23 cellular contexts compared by ENCODE assay signal in genomic region chr10:962342-962741, GRCh38. TPM values are rescaled to one million over a fixed set of nuclear protein-coding genes. Genes with fewer than 3 reads are reported as not detected.
DNase-seq lines count a peak whose midpoint lies in the region; ATAC-seq, FAIRE-seq and TF ChIP-seq lines count a peak whose summit lies in the region.
"Had no signal": no experiment of that assay in that cellular context is flagged by ENCODE, and none has a peak within 500 bp of the region (broad histone marks: within the 10 kb centered on the region; RNA-seq: fewer than 3 reads in every experiment).

No MANE protein-coding gene starts in this region.

- H2AFZ ChIP-seq in IMR-90 (replicated peaks; ENCODE audit: low read length, poor library complexity) (no peak overlapping the region), K562 (ENCODE audit: low read depth, low read length) (no peak overlapping the region)

- TF ChIP-seq POLR2A in IMR-90 (IDR thresholded peaks at IDR 0.05; ENCODE audit: low read depth, low read length): no peak
- no peak for TF ChIP-seq POLR2A in K562 (conservative IDR thresholded peaks at IDR 0.05)
- TF ChIP-seq POLR2A in vagina (IDR thresholded peaks at IDR 0.05): no peak

- no peaks in the 10 kb centered on the region for H3K9me1 ChIP-seq in IMR-90 (ENCODE audit: insufficient read depth, low read length)
- no peaks in the 10 kb centered on the region for H3K9me1 ChIP-seq in K562 (ENCODE audit: control insufficient read depth, insufficient read depth, low read length)

- H2AK5ac ChIP-seq in IMR-90 (ENCODE audit: low read depth, low read length): no peak overlapping the region

- H3K4me3 ChIP-seq in IMR-90 (ENCODE audit: insufficient read depth, low read depth, low read length) (no peak overlapping the region), K562 (no peak overlapping the region), ascending aorta (no peak overlapping the region), heart right ventricle (no peak overlapping the region), vagina (no peak overlapping the region)
- H3K4me3 ChIP-seq: A549; BLaER1 treated with 17β-estradiol and CSF1 and Interleukin-3, amounts not matched to agents 10 nM and 100 nM had no signal

- no peaks in the 10 kb centered on the region for H3K36me3 ChIP-seq in IMR-90 (ENCODE audit: control insufficient read depth, insufficient read depth, low read length)
- no peaks in the 10 kb centered on the region for H3K36me3 ChIP-seq in K562 (ENCODE audit: control insufficient read depth, insufficient read depth, low read length)
- H3K36me3 ChIP-seq in ascending aorta: no peaks in the 10 kb centered on the region
- H3K36me3 ChIP-seq in heart right ventricle: no peaks in the 10 kb centered on the region
- no peaks in the 10 kb centered on the region for H3K36me3 ChIP-seq in vagina
- H3K36me3 ChIP-seq: BLaER1 treated with 17β-estradiol and CSF1 and Interleukin-3, amounts not matched to agents 10 nM and 100 nM had no signal

- H4K20me1 ChIP-seq in IMR-90 (ENCODE audit: insufficient read depth, low read length): no peaks in the 10 kb centered on the region; the same call in 1 of the 2 replicates
- no peaks in the 10 kb centered on the region for H4K20me1 ChIP-seq in K562 (replicated peaks; ENCODE audit: control insufficient read depth, insufficient read depth, low read length)
- H4K20me1 ChIP-seq: BLaER1 treated with 17β-estradiol and CSF1 and Interleukin-3, amounts not matched to agents 10 nM and 100 nM had no signal

- dilution Hi-C loops in IMR-90 (cut with HindIII; ENCODE audit: low sequenced_read_pairs, unreplicated experiment): no loop called here

- no peak overlapping the region for H3K14ac ChIP-seq in IMR-90 (replicated peaks; ENCODE audit: low read depth, low read length)

- H3K56ac ChIP-seq in IMR-90 (ENCODE audit: extremely low read depth, insufficient read depth, low read length): no peak overlapping the region

- H3K4ac ChIP-seq in IMR-90 (ENCODE audit: low read depth, low read length): no peak overlapping the region

- H3K4me2 ChIP-seq in IMR-90 (ENCODE audit: low read depth, low read length) (no peak overlapping the region), K562 (ENCODE audit: insufficient read depth, low read length) (no peak overlapping the region)
- H3K4me2 ChIP-seq: A549; BLaER1 treated with 17β-estradiol and CSF1 and Interleukin-3, amounts not matched to agents 10 nM and 100 nM had no signal

- no peak overlapping the region for H2BK15ac ChIP-seq in IMR-90 (ENCODE audit: low read depth, low read length)

- no CpG with 5 or more reads among the region's 3 CpGs for WGBS in IMR-90 (ENCODE audit: extremely low coverage in 2 of 2, insufficient read length in 1 of 2), 2 experiments
- 63% methylated on average over 3 of the region's 3 CpGs for WGBS in K562 (ENCODE audit: insufficient coverage, low coverage, missing lambda C conversion rate)
- 89 to 94% methylated on average over 3 of the region's 3 CpGs for WGBS in heart right ventricle, 2 donors

- H2AK9ac ChIP-seq in IMR-90 (replicated peaks; ENCODE audit: low read depth, low read length, poor library complexity): no peak overlapping the region

- POLR2A ChIA-PET in IMR-90 (lab: Charles Lee; ENCODE audit: unreplicated experiment) (interaction anchor here (0.5 kb wide), 1 partner anchor 51 kb away, joined by 5 read pairs; no protein-coding TSS in a partner anchor), K562 (lab: Yijun Ruan, JAX) (interaction anchor here (1.2 kb wide), 2 partner anchors 11 to 27 kb away, joined by 3 to 4 read pairs; no protein-coding TSS in a partner anchor)

- no peaks in the 10 kb centered on the region for H3K4me1 ChIP-seq in IMR-90 (ENCODE audit: control insufficient read depth, insufficient read depth, low read length)
- H3K4me1 ChIP-seq in K562 (replicated peaks in 1 of 2; ENCODE audit: control insufficient read depth in 2 of 2, insufficient read depth in 2 of 2, low read length in 2 of 2): peaks cover 0 to 8% of the 10 kb centered on the region in 2 experiments; a peak in 3 of 5 replicates
- no peaks in the 10 kb centered on the region for H3K4me1 ChIP-seq in ascending aorta
- no peaks in the 10 kb centered on the region for H3K4me1 ChIP-seq in heart right ventricle
- H3K4me1 ChIP-seq in vagina: no peaks in the 10 kb centered on the region
- H3K4me1 ChIP-seq: A549; BLaER1 treated with 17β-estradiol and CSF1 and Interleukin-3, amounts not matched to agents 10 nM and 100 nM; Caco-2 had no signal

- no peak overlapping the region for H3K9ac ChIP-seq in IMR-90 (ENCODE audit: low read depth, low read length)
- H3K9ac ChIP-seq in K562 (ENCODE audit: insufficient read depth in 1 of 2, low read depth in 2 of 2, low read length in 2 of 2): no peak overlapping the region
- H3K9ac ChIP-seq: BLaER1 treated with 17β-estradiol and CSF1 and Interleukin-3, amounts not matched to agents 10 nM and 100 nM had no signal

- no peak overlapping the region for H4K8ac ChIP-seq in IMR-90 (ENCODE audit: low read depth in 2 of 2, low read length in 2 of 2)

- CTCF ChIA-PET in IMR-90 (lab: Yijun Ruan, JAX): no interaction called here
- CTCF ChIA-PET in K562 (lab: Yijun Ruan, JAX; ENCODE audit: low intra/inter-chr PET ratio): no interaction called here

- DNase-seq in activated effector memory CD4-positive, alpha-beta T cell treated with anti-CD3 and anti-CD28 coated beads, Interleukin-2, amount 50 U/mL, for 16 hours: peak; percentile 1
- no peak for DNase-seq in activated effector memory CD4-positive, alpha-beta T cell treated with Interleukin-2 at 50 U/mL for 16 hours
- DNase-seq in IMR-90 (no peak), K562 (ENCODE audit: extremely low read depth in 1 of 4, low spot score in 3 of 4) (no peak), ascending aorta (ENCODE audit: low spot score in 2 of 2) (no peak), heart right ventricle (no peak), vagina (ENCODE audit: extremely low spot score in 2 of 2) (no peak)
- DNase-seq: AML-193; Caco-2; Calu3; CD4-positive, alpha-beta T cell; CD8-positive, alpha-beta T cell; DMS79 treated with DMSO at 0.1 percent for 48 hours; GF-D8 had no signal

- H3K9me3 ChIP-seq in IMR-90 (ENCODE audit: control insufficient read depth, insufficient read depth, low read length) (no peaks in the 10 kb centered on the region), K562 (replicated peaks; ENCODE audit: control insufficient read depth, insufficient read depth, low read depth, low read length) (no peaks in the 10 kb centered on the region), ascending aorta (no peaks in the 10 kb centered on the region), heart right ventricle (no peaks in the 10 kb centered on the region), vagina (no peaks in the 10 kb centered on the region)
- H3K9me3 ChIP-seq: A549; BLaER1 treated with 17β-estradiol and CSF1 and Interleukin-3, amounts not matched to agents 10 nM and 100 nM; Caco-2 had no signal

- TF ChIP-seq CTCF in IMR-90 (conservative IDR thresholded peaks at IDR 0.05; ENCODE audit: low read depth, low read length): no peak
- TF ChIP-seq CTCF in K562 (IDR thresholded peaks at IDR 0.05 in 2 of 3, conservative IDR thresholded peaks at IDR 0.05 in 1 of 3; ENCODE audit: insufficient read depth in 2 of 3, low read depth in 1 of 3, low read length in 3 of 3): no peak
- TF ChIP-seq CTCF in ascending aorta (IDR thresholded peaks at IDR 0.05): no peak
- no peak for TF ChIP-seq CTCF in heart right ventricle (IDR thresholded peaks at IDR 0.05)
- TF ChIP-seq CTCF in vagina (IDR thresholded peaks at IDR 0.05): no peak

- H3K23ac ChIP-seq in IMR-90 (ENCODE audit: low read depth, low read length): no peak overlapping the region

- no peak for ATAC-seq in IMR-90 (ENCODE audit: low read depth)
- ATAC-seq in K562: no peak
- peak; percentile 93 for ATAC-seq in esophagus mucosa
- ATAC-seq in heart right ventricle: no peak
- ATAC-seq: A549; CD8-positive, alpha-beta T cell had no signal

- H3K79me2 ChIP-seq in K562 (ENCODE audit: control insufficient read depth, insufficient read depth, low read length): no peaks in the 10 kb centered on the region

- BruUV-seq in IMR-90 (replicated peaks; lab: Mats Ljungman, UMichigan): no TSS peak
- BruUV-seq in K562 (replicated peaks; lab: Mats Ljungman, UMichigan): no TSS peak

- FAIRE-seq in K562 (lab: Jason Lieb, UNC): peak; percentile 11
- FAIRE-seq: A549, D721Med, G401.6, GM12891, GM19239 had no signal

- H3K18ac ChIP-seq in IMR-90 (ENCODE audit: low read depth, low read length): no peak overlapping the region

- no peak overlapping the region for H2BK20ac ChIP-seq in IMR-90 (ENCODE audit: low read depth, low read length)

- intact Hi-C loops in IMR-90 (cut with micrococcal nuclease) (no loop called here), K562 (cut with micrococcal nuclease) (no loop called here), ascending aorta (cut with DNase I) (no loop called here), heart right ventricle (cut with DNase I) (no loop called here), vagina (cut with DNase I) (no loop called here)

- peaks cover 16% of the 10 kb centered on the region for H3K27me3 ChIP-seq in IMR-90 (ENCODE audit: control insufficient read depth, insufficient read depth, low read length)
- H3K27me3 ChIP-seq in K562 (ENCODE audit: control insufficient read depth in 2 of 2, insufficient read depth in 2 of 2, low read length in 2 of 2): peaks cover 29 to 42% of the 10 kb centered on the region in 2 experiments; a peak in 4 of 5 replicates
- no peaks in the 10 kb centered on the region for H3K27me3 ChIP-seq in ascending aorta
- H3K27me3 ChIP-seq in heart right ventricle: peaks cover 0 to 5% (median 0%) of the 10 kb centered on the region in 7 donors
- H3K27me3 ChIP-seq in vagina: no peaks in the 10 kb centered on the region
- H3K27me3 ChIP-seq: BLaER1 treated with 17β-estradiol and CSF1 and Interleukin-3, amounts not matched to agents 10 nM and 100 nM had no signal

- H3K27ac ChIP-seq in IMR-90 (ENCODE audit: insufficient read depth, low read length) (no peak overlapping the region), K562 (ENCODE audit: extremely low read depth, low read depth, low read length) (no peak overlapping the region), ascending aorta (no peak overlapping the region), heart right ventricle (no peak overlapping the region), vagina (no peak overlapping the region)
- H3K27ac ChIP-seq: 22Rv1; A549; BLaER1 treated with 17β-estradiol and CSF1 and Interleukin-3, amounts not matched to agents 10 nM and 100 nM; C4-2B had no signal

- TF ChIP-seq EP300 in K562 (IDR thresholded peaks at IDR 0.05; ENCODE audit: low read length): no peak

- in situ Hi-C loops in IMR-90 (cut with MboI; ENCODE audit: low sequenced_read_pairs): no loop called here
- in situ Hi-C loops in K562 (cut with MboI): no loop called here

- H4K91ac ChIP-seq in IMR-90 (ENCODE audit: insufficient read depth, low read depth, low read length): no peak overlapping the region

- H3K79me1 ChIP-seq in IMR-90 (ENCODE audit: low read depth in 1 of 2, low read length in 2 of 2): no peaks in the 10 kb centered on the region

- TF ChIP-seq RAD21 in IMR-90 (IDR thresholded peaks at IDR 0.05; ENCODE audit: low read length) (no peak), K562 (CRISPR knock-in tag; conservative IDR thresholded peaks at IDR 0.05 in 1 of 2, IDR thresholded peaks at IDR 0.05 in 1 of 2) (no peak)

- H2BK5ac ChIP-seq in IMR-90 (ENCODE audit: low read depth, low read length, poor library complexity, severe bottlenecking): no peak overlapping the region

- no peak overlapping the region for H2BK120ac ChIP-seq in IMR-90 (ENCODE audit: low read depth, low read length)

- H4K5ac ChIP-seq in IMR-90 (ENCODE audit: low read depth, low read length): no peak overlapping the region

RNA-seq across cellular contexts. Expression of gene GTPBP4, which starts 25.9 kb away (rescaled TPM):
- total RNA-seq in IMR-90 (2012; rRNA removed) (46.2 and 71.7 TPM in 2 replicates), K562 (2014; rRNA removed) (139 and 155 TPM in 2 replicates), K562 (2014; rRNA removed; fragmentation: Illumina TruSeq; extraction: Trizol) (147 and 176 TPM in 2 replicates), K562 (2015; rRNA removed; fragmentation: Illumina TruSeq; extraction: Trizol) (119 and 121 TPM in 2 replicates), K562 (2021) (113 and 128 TPM in 2 replicates), esophagus mucosa (29.6 TPM), ascending aorta (9.0 TPM), heart right ventricle (10 to 100 TPM; 25.0 to 41.4 (median 29.4) TPM), vagina (24.8 TPM)
- polyA plus RNA-seq in IMR-90 (2012; rRNA removed) (43.6 and 48.6 TPM in 2 replicates), K562 (2011; rRNA removed) (63.2 and 79.0 TPM in 2 replicates), K562 (2014; fragmentation: Illumina TruSeq; extraction: Trizol) (102 and 118 TPM in 2 replicates), K562 (2014; fragmentation: Nextera tagmentation; extraction: Ambion mirVana) (100 to 1,000 TPM in 1 of 2 experiments, 10 to 100 TPM in 1; 88.2 to 128 TPM), K562 (2014; rRNA removed) (135 TPM in 2 replicates), heart right ventricle (10 to 100 TPM; 13.0 to 44.9 TPM)
- polyA plus RNA-seq in IMR-90 (2012; cell fraction: cytosol; rRNA removed): 5.5 and 7.8 TPM in 2 replicates
- 22.2 and 87.5 TPM in 2 replicates for polyA plus RNA-seq in IMR-90 (2012; cell fraction: nucleus; rRNA removed; ENCODE audit: low replicate concordance)
- total RNA-seq in K562 (2011; cell fraction: chromatin; rRNA removed; ENCODE audit: low replicate concordance): 152 and 161 TPM in 2 replicates
- 89.4 and 92.6 TPM in 2 replicates for total RNA-seq in K562 (2011; cell fraction: nucleolus; rRNA removed)
- 101 and 119 TPM in 2 replicates for total RNA-seq in K562 (2011; cell fraction: nucleoplasm; rRNA removed)
- polyA plus RNA-seq in K562 (2011; cell fraction: cytosol; rRNA removed): 23.3 and 31.7 TPM in 2 replicates
- 66.4 and 72.5 TPM in 2 replicates for polyA plus RNA-seq in K562 (2011; cell fraction: nucleus; rRNA removed)
- 54.3 and 75.5 TPM in 2 replicates for polyA plus RNA-seq in K562 (2012)
- polyA minus RNA-seq in K562 (2011; rRNA and poly(A)+ RNA removed): 51.2 and 60.2 TPM in 2 replicates
- 24.7 and 30.6 TPM in 2 replicates for polyA minus RNA-seq in K562 (2011; cell fraction: cytosol; rRNA and poly(A)+ RNA removed)
- 42.3 and 61.3 TPM in 2 replicates for polyA minus RNA-seq in K562 (2011; cell fraction: nucleus; rRNA and poly(A)+ RNA removed)

RNA-seq across cellular contexts. Expression of gene LARP4B, which starts 30.8 kb away (rescaled TPM):
- total RNA-seq in IMR-90 (2012; rRNA removed) (25.5 and 30.8 TPM in 2 replicates), K562 (2014; rRNA removed) (48.4 and 61.7 TPM in 2 replicates), K562 (2014; rRNA removed; fragmentation: Illumina TruSeq; extraction: Trizol) (28.3 and 28.6 TPM in 2 replicates), K562 (2015; rRNA removed; fragmentation: Illumina TruSeq; extraction: Trizol) (37.3 and 39.0 TPM in 2 replicates), K562 (2021) (128 and 130 TPM in 2 replicates), esophagus mucosa (78.9 TPM), ascending aorta (31.6 TPM), heart right ventricle (10 to 100 TPM; 58.7 to 82.6 (median 65.8) TPM), vagina (78.3 TPM)
- polyA plus RNA-seq in IMR-90 (2012; rRNA removed) (22.1 and 24.3 TPM in 2 replicates), K562 (2011; rRNA removed) (63.1 and 64.1 TPM in 2 replicates), K562 (2014; fragmentation: Illumina TruSeq; extraction: Trizol) (38.5 and 44.0 TPM in 2 replicates), K562 (2014; fragmentation: Nextera tagmentation; extraction: Ambion mirVana) (10 to 100 TPM; 11.8 to 21.0 TPM), K562 (2014; rRNA removed) (42.6 and 46.6 TPM in 2 replicates), heart right ventricle (10 to 100 TPM; 10.6 to 39.1 TPM)
- 12.8 and 14.9 TPM in 2 replicates for polyA plus RNA-seq in IMR-90 (2012; cell fraction: cytosol; rRNA removed)
- 41.4 and 70.6 TPM in 2 replicates for polyA plus RNA-seq in IMR-90 (2012; cell fraction: nucleus; rRNA removed; ENCODE audit: low replicate concordance)
- 210 and 214 TPM in 2 replicates for total RNA-seq in K562 (2011; cell fraction: chromatin; rRNA removed; ENCODE audit: low replicate concordance)
- total RNA-seq in K562 (2011; cell fraction: nucleolus; rRNA removed): 107 and 116 TPM in 2 replicates
- total RNA-seq in K562 (2011; cell fraction: nucleoplasm; rRNA removed): 149 and 184 TPM in 2 replicates
- 38.4 and 38.9 TPM in 2 replicates for polyA plus RNA-seq in K562 (2011; cell fraction: cytosol; rRNA removed)
- polyA plus RNA-seq in K562 (2011; cell fraction: nucleus; rRNA removed): 106 and 107 TPM in 2 replicates
- 21.5 and 41.5 TPM in 2 replicates for polyA plus RNA-seq in K562 (2012)
- 95.3 and 108 TPM in 2 replicates for polyA minus RNA-seq in K562 (2011; rRNA and poly(A)+ RNA removed)
- 55.8 and 69.2 TPM in 2 replicates for polyA minus RNA-seq in K562 (2011; cell fraction: cytosol; rRNA and poly(A)+ RNA removed)
- polyA minus RNA-seq in K562 (2011; cell fraction: nucleus; rRNA and poly(A)+ RNA removed): 70.0 and 104 TPM in 2 replicates
